8 cellular contexts compared by ENCODE assay signal in genomic region chr17:68457168-68457538, GRCh38. TPM values are rescaled to one million over a fixed set of nuclear protein-coding genes. Genes with fewer than 3 reads are reported as not detected.
DNase-seq lines count a peak whose midpoint lies in the region; ATAC-seq, FAIRE-seq and TF ChIP-seq lines count a peak whose summit lies in the region.

WIPI1 (minus strand) TSS chr17:68457496; CDS start chr17:68457421, 75 bp downstream.

- peaks cover 5% of the 10 kb centered on the region for H3K36me3 Mint-ChIP-seq in astrocyte (ENCODE audit: low read depth, unreplicated experiment)
- no peaks in the 10 kb centered on the region for H3K36me3 Mint-ChIP-seq in stimulated activated memory B cell treated with anti-CD40 and anti-IgM and Interleukin-4, amounts not matched to agents 10 μg/mL and 1 μg/mL and 100 μg/mL, for 72 hours

- FAIRE-seq in astrocyte (lab: Jason Lieb, UNC) (no peak), keratinocyte (lab: Jason Lieb, UNC) (no peak)

- H3K4me3 ChIP-seq in GM12865 (ENCODE audit: low read depth, low read length) (peak within 1 kb of the TSS; percentile 90), HUES6 (ENCODE audit: low read depth, low read length) (peak within 1 kb of the TSS; percentile 90), astrocyte (ENCODE audit: insufficient read depth, low read depth, low read length) (peak within 1 kb of the TSS; percentile 84), keratinocyte (ENCODE audit: control insufficient read depth in 2 of 3, extremely low read depth in 1 of 3, insufficient read depth in 2 of 3, low read depth in 1 of 3, low read length in 3 of 3) (peak within 1 kb of the TSS; percentile 68 to 81 (median 72))

- peak; percentile 20 for ATAC-seq in GM21526 (IDR thresholded peaks at IDR 0.05; ENCODE audit: low FRiP score, unreplicated experiment)
- peak; percentile 67 for ATAC-seq in stimulated activated memory B cell treated with anti-CD40 and anti-IgM and Interleukin-4, amounts not matched to agents 10 μg/mL and 1 μg/mL and 100 μg/mL, for 72 hours

- TF ChIP-seq CTCF in GM12865 (IDR thresholded peaks at IDR 0.05; ENCODE audit: insufficient read depth, low read depth, low read length, missing control alignments), result no peak
- no peak for TF ChIP-seq CTCF in astrocyte (IDR thresholded peaks at IDR 0.05; ENCODE audit: insufficient read depth, low read depth, low read length)
- TF ChIP-seq CTCF in keratinocyte (optimal IDR thresholded peaks at IDR 0.05 in 1 of 3, IDR thresholded peaks at IDR 0.05 in 1 of 3, conservative IDR thresholded peaks at IDR 0.05 in 1 of 3; ENCODE audit: extremely low read depth in 1 of 3, insufficient read depth in 2 of 3, low read length in 3 of 3), result no peak
- no peak for TF ChIP-seq CTCF in GM20000 (IDR thresholded peaks at IDR 0.05; ENCODE audit: extremely low read depth, missing control alignments)

- peak within 1 kb of the TSS; percentile 99 for H3K4me3 Mint-ChIP-seq in astrocyte (ENCODE audit: unreplicated experiment)
- peak within 1 kb of the TSS; percentile 88 for H3K4me3 Mint-ChIP-seq in stimulated activated memory B cell treated with anti-CD40 and anti-IgM and Interleukin-4, amounts not matched to agents 10 μg/mL and 1 μg/mL and 100 μg/mL, for 72 hours

- H4K20me1 ChIP-seq in astrocyte (ENCODE audit: insufficient read depth, low read length), result peaks cover 35% of the 10 kb centered on the region
- no peaks in the 10 kb centered on the region for H4K20me1 ChIP-seq in keratinocyte (ENCODE audit: control insufficient read depth, extremely low read depth, insufficient read depth, low read length)

- no peaks in the 10 kb centered on the region for H3K36me3 ChIP-seq in HUES6 (ENCODE audit: control insufficient read depth, insufficient read depth, low read length)
- H3K36me3 ChIP-seq in astrocyte (ENCODE audit: insufficient read depth, low read length), result peaks cover 2% of the 10 kb centered on the region
- H3K36me3 ChIP-seq in keratinocyte (ENCODE audit: control insufficient read depth in 2 of 2, extremely low read depth in 1 of 2, insufficient read depth in 2 of 2, low read length in 2 of 2), result peaks cover 0 to 2% of the 10 kb centered on the region in 2 experiments

- H3K9me1 ChIP-seq in keratinocyte (ENCODE audit: control insufficient read depth, extremely low read depth, insufficient read depth, low read length), result no peaks in the 10 kb centered on the region

- H3K27ac ChIP-seq in HUES6 (ENCODE audit: low read depth, low read length) (no peak within 1 kb of the TSS), astrocyte (ENCODE audit: low read depth, low read length) (peak within 1 kb of the TSS; percentile 91), keratinocyte (ENCODE audit: control insufficient read depth, insufficient read depth, low read length) (peak within 1 kb of the TSS; percentile 77)

- DNase-seq in GM12865 (ENCODE audit: low read depth) (no peak), astrocyte (ENCODE audit: low read depth) (no peak), keratinocyte (ENCODE audit: low read depth, low spot score) (no peak), GM20000 (ENCODE audit: low spot score) (no peak), GOT3 (lab: John Stamatoyannopoulos, UW) (no peak)

- H3K27me3 ChIP-seq in HUES6 (ENCODE audit: control insufficient read depth, insufficient read depth, low read length), result peaks cover 9% of the 10 kb centered on the region; the same call in 1 of the 2 replicates
- peaks cover 8% of the 10 kb centered on the region for H3K27me3 ChIP-seq in astrocyte (ENCODE audit: insufficient read depth, low read length)
- no peaks in the 10 kb centered on the region for H3K27me3 ChIP-seq in keratinocyte (ENCODE audit: control insufficient read depth, extremely low read depth, insufficient read depth, low read length)

- no peaks in the 10 kb centered on the region for H3K9me3 Mint-ChIP-seq in astrocyte (ENCODE audit: unreplicated experiment)
- no peaks in the 10 kb centered on the region for H3K9me3 Mint-ChIP-seq in stimulated activated memory B cell treated with anti-CD40 and anti-IgM and Interleukin-4, amounts not matched to agents 10 μg/mL and 1 μg/mL and 100 μg/mL, for 72 hours

- H3K27ac Mint-ChIP-seq in astrocyte (ENCODE audit: unreplicated experiment), result peak within 1 kb of the TSS; percentile 100
- H3K27ac Mint-ChIP-seq in stimulated activated memory B cell treated with anti-CD40 and anti-IgM and Interleukin-4, amounts not matched to agents 10 μg/mL and 1 μg/mL and 100 μg/mL, for 72 hours, result peak within 1 kb of the TSS; percentile 77

- H3K27me3 Mint-ChIP-seq in astrocyte (ENCODE audit: low read depth, unreplicated experiment), result no peaks in the 10 kb centered on the region
- no peaks in the 10 kb centered on the region for H3K27me3 Mint-ChIP-seq in stimulated activated memory B cell treated with anti-CD40 and anti-IgM and Interleukin-4, amounts not matched to agents 10 μg/mL and 1 μg/mL and 100 μg/mL, for 72 hours

- H2AFZ ChIP-seq in astrocyte (ENCODE audit: low read depth, low read length), result peak within 1 kb of the TSS; percentile 43
- peak within 1 kb of the TSS; percentile 80 for H2AFZ ChIP-seq in keratinocyte (ENCODE audit: control insufficient read depth, low read length)

- H3K4me1 ChIP-seq in HUES6 (ENCODE audit: control insufficient read depth, insufficient read depth, low read length) (peaks cover 32% of the 10 kb centered on the region), astrocyte (ENCODE audit: insufficient read depth, low read length) (peaks cover 19% of the 10 kb centered on the region), keratinocyte (ENCODE audit: control insufficient read depth, extremely low read depth, insufficient read depth, low read length) (peaks cover 40% of the 10 kb centered on the region)

- H3K4me1 Mint-ChIP-seq in astrocyte (ENCODE audit: low read depth, unreplicated experiment), result peaks cover 23% of the 10 kb centered on the region
- peaks cover 20% of the 10 kb centered on the region for H3K4me1 Mint-ChIP-seq in stimulated activated memory B cell treated with anti-CD40 and anti-IgM and Interleukin-4, amounts not matched to agents 10 μg/mL and 1 μg/mL and 100 μg/mL, for 72 hours

- no peaks in the 10 kb centered on the region for H3K9me3 ChIP-seq in HUES6 (ENCODE audit: control insufficient read depth, insufficient read depth, low read depth, low read length)
- H3K9me3 ChIP-seq in astrocyte (ENCODE audit: insufficient read depth, low read depth, low read length), result no peaks in the 10 kb centered on the region
- no peaks in the 10 kb centered on the region for H3K9me3 ChIP-seq in keratinocyte (ENCODE audit: control insufficient read depth, low read depth, low read length)

- H3K79me2 ChIP-seq in astrocyte (ENCODE audit: insufficient read depth, low read length) (peaks cover 31% of the 10 kb centered on the region), keratinocyte (ENCODE audit: control insufficient read depth, insufficient read depth, low read length) (peaks cover 9% of the 10 kb centered on the region)

- H3K4me2 ChIP-seq in astrocyte (ENCODE audit: low read length) (peak within 1 kb of the TSS; percentile 94), keratinocyte (ENCODE audit: control insufficient read depth, extremely low read depth, insufficient read depth, low read depth, low read length) (peak within 1 kb of the TSS; percentile 88)

- H3K9ac ChIP-seq in HUES6 (ENCODE audit: low read length) (peak within 1 kb of the TSS; percentile 72), astrocyte (ENCODE audit: low read length) (peak within 1 kb of the TSS; percentile 97), keratinocyte (ENCODE audit: control insufficient read depth, extremely low read depth, insufficient read depth, low read length) (peak within 1 kb of the TSS; percentile 84)

- dilution Hi-C loops in keratinocyte (cut with MboI; ENCODE audit: extremely low pct_ligation_motif_present, low sequenced_read_pairs), result no loop called here

RNA-seq across cellular contexts. Expression of gene WIPI1, which starts in this region (rescaled TPM):
- 83.5 and 92.4 TPM in 2 replicates for total RNA-seq in astrocyte
- 49.4 to 70.8 TPM (median 62.3 TPM) in 3 replicates for polyA plus RNA-seq in keratinocyte
- 33.8 TPM for polyA plus RNA-seq in keratinocyte (2011; ENCODE audit: low read depth)
- 70.0 and 96.5 TPM in 2 replicates for polyA plus RNA-seq in keratinocyte (2011; cell fraction: cytosol; rRNA removed)
- 56.3 and 58.3 TPM in 2 replicates for polyA plus RNA-seq in keratinocyte (2011; cell fraction: nucleus; rRNA removed)
- 40.6 and 53.5 TPM in 2 replicates for polyA plus RNA-seq in keratinocyte (2012; ENCODE audit: low replicate concordance)
- 45.2 to 76.6 TPM (median 65.1 TPM) in 3 replicates for polyA minus RNA-seq in keratinocyte
- polyA minus RNA-seq in keratinocyte (2011; cell fraction: cytosol; rRNA and poly(A)+ RNA removed), result 67.3 TPM
- 30.0 and 44.5 TPM in 2 replicates for polyA minus RNA-seq in keratinocyte (2011; cell fraction: nucleus; rRNA and poly(A)+ RNA removed)
